Comparison of ENCODE assay signal across 23 cellular contexts in genomic region chr9:9100070-9100469, GRCh38.
"Had no signal": no experiment of that assay in that cellular context is flagged by ENCODE, and none has a peak within 500 bp of the region (broad histone marks: within the 10 kb centered on the region; RNA-seq: fewer than 3 reads in every experiment).

No MANE protein-coding gene starts in this region.

- ATAC-seq: activated CD8-positive, alpha-beta memory T cell treated with anti-CD3 and anti-CD28 coated beads, Interleukin-2, amount 10 ng/mL, durations not matched to agents 7 days and 5 days; activated naive CD4-positive, alpha-beta T cell treated with anti-CD3 and anti-CD28 coated beads, Interleukin-2, amount 50 U/mL, for 72 hours; activated naive CD8-positive, alpha-beta T cell treated with anti-CD3 and anti-CD28 coated beads, Interleukin-2, amount 50 U/mL, for 24 hours; body of pancreas; T-helper 17 cell; WTC11 had no signal

- H3K27ac Mint-ChIP-seq: activated CD4-positive, alpha-beta T cell treated with anti-CD3 and anti-CD28 coated beads, Interleukin-2, amount 10 ng/mL, durations not matched to agents 24 days and 14 days; activated CD8-positive, alpha-beta memory T cell treated with anti-CD3 and anti-CD28 coated beads, Interleukin-2, amount 10 ng/mL, durations not matched to agents 7 days and 5 days; activated naive CD4-positive, alpha-beta T cell treated with anti-CD3 and anti-CD28 coated beads, Interleukin-2, amount 50 U/mL, for 72 hours; activated naive CD8-positive, alpha-beta T cell treated with anti-CD3 and anti-CD28 coated beads, Interleukin-2, amount 50 U/mL, for 24 hours; activated T-cell treated with anti-CD3 and anti-CD28 coated beads, Interleukin-2, amount 50 U/mL, for 24 hours; T-helper 17 cell; WTC11 had no signal

- H3K4me1 Mint-ChIP-seq: activated CD4-positive, alpha-beta T cell treated with anti-CD3 and anti-CD28 coated beads, Interleukin-2, amount 10 ng/mL, durations not matched to agents 24 days and 14 days; activated CD8-positive, alpha-beta memory T cell treated with anti-CD3 and anti-CD28 coated beads, Interleukin-2, amount 10 ng/mL, durations not matched to agents 7 days and 5 days; activated naive CD8-positive, alpha-beta T cell treated with anti-CD3 and anti-CD28 coated beads, Interleukin-2, amount 50 U/mL, for 24 hours; central memory CD8-positive, alpha-beta T cell; T-helper 17 cell had no signal

- H3K27me3 Mint-ChIP-seq: activated CD4-positive, alpha-beta T cell treated with anti-CD3 and anti-CD28 coated beads, Interleukin-2, amount 10 ng/mL, durations not matched to agents 24 days and 14 days; activated CD8-positive, alpha-beta memory T cell treated with anti-CD3 and anti-CD28 coated beads, Interleukin-2, amount 10 ng/mL, durations not matched to agents 7 days and 5 days; activated naive CD8-positive, alpha-beta T cell treated with anti-CD3 and anti-CD28 coated beads, Interleukin-2, amount 50 U/mL, for 24 hours; activated T-cell treated with anti-CD3 and anti-CD28 coated beads, Interleukin-2, amount 50 U/mL, for 24 hours; central memory CD8-positive, alpha-beta T cell; T-helper 17 cell had no signal

- H3K9me3 Mint-ChIP-seq: activated CD4-positive, alpha-beta T cell treated with anti-CD3 and anti-CD28 coated beads, Interleukin-2, amount 10 ng/mL, durations not matched to agents 24 days and 14 days; activated T-cell treated with anti-CD3 and anti-CD28 coated beads, Interleukin-2, amount 50 U/mL, for 24 hours; WTC11 had no signal

- DNase-seq: activated CD4-positive, alpha-beta T cell treated with anti-CD3 and anti-CD28 coated beads, Interleukin-2, amount 10 ng/mL, durations not matched to agents 24 days and 14 days; activated CD4-positive, alpha-beta T cell treated with anti-CD3 and anti-CD28 coated beads, Interleukin-2, amount 50 U/mL, for 48 hours; activated CD4-positive, CD25-positive, alpha-beta regulatory T cell treated with anti-CD3 and anti-CD28 coated beads, Interleukin-2, amount 50 U/mL, for 72 hours; activated CD8-positive, alpha-beta memory T cell treated with anti-CD3 and anti-CD28 coated beads, Interleukin-2, amount 10 ng/mL, durations not matched to agents 7 days and 5 days; activated effector memory CD4-positive, alpha-beta T cell treated with anti-CD3 and anti-CD28 coated beads, Interleukin-2, amount 50 U/mL, for 16 hours; activated naive CD4-positive, alpha-beta T cell treated with Interleukin-2 at 50 U/mL for 16 hours; activated naive CD8-positive, alpha-beta T cell treated with anti-CD3 and anti-CD28 coated beads, Interleukin-2, amount 50 U/mL, for 24 hours; activated T-cell treated with anti-CD3 and anti-CD28 coated beads, Interleukin-2, amount 50 U/mL, for 24 hours; amniotic stem cell; body of pancreas; MG63; MV-4-11; NCI-H1105; NCI-H1436; NCI-H2029 treated with DMSO at 0.1 percent for 48 hours; NCI-H526; NCI-H82; SHP77 treated with DMSO at 0.1 percent for 48 hours; T-helper 17 cell; T-helper 9 cell had no signal

- H3K36me3 Mint-ChIP-seq: activated CD8-positive, alpha-beta memory T cell treated with anti-CD3 and anti-CD28 coated beads, Interleukin-2, amount 10 ng/mL, durations not matched to agents 7 days and 5 days; activated naive CD4-positive, alpha-beta T cell treated with anti-CD3 and anti-CD28 coated beads, Interleukin-2, amount 50 U/mL, for 72 hours; WTC11 had no signal

- H3K4me3 Mint-ChIP-seq: activated CD4-positive, alpha-beta T cell treated with anti-CD3 and anti-CD28 coated beads, Interleukin-2, amount 10 ng/mL, durations not matched to agents 24 days and 14 days; activated CD8-positive, alpha-beta memory T cell treated with anti-CD3 and anti-CD28 coated beads, Interleukin-2, amount 10 ng/mL, durations not matched to agents 7 days and 5 days; activated naive CD8-positive, alpha-beta T cell treated with anti-CD3 and anti-CD28 coated beads, Interleukin-2, amount 50 U/mL, for 24 hours; activated T-cell treated with anti-CD3 and anti-CD28 coated beads, Interleukin-2, amount 50 U/mL, for 24 hours; central memory CD8-positive, alpha-beta T cell; T-helper 17 cell; WTC11 had no signal
